17 cellular contexts compared by ENCODE assay signal in genomic region chr17:74259667-74260524, GRCh38. TPM values are rescaled to one million over a fixed set of nuclear protein-coding genes. Genes with fewer than 3 reads are reported as not detected.
A peak's percentile ranks its signal among the peaks of the same experiment; 100 is the strongest.
DNase-seq lines count a peak whose midpoint lies in the region; ATAC-seq and TF ChIP-seq lines count a peak whose summit lies in the region.
"Had no signal": no experiment of that assay in that cellular context is flagged by ENCODE, and none has a peak within 500 bp of the region (broad histone marks: within the 10 kb centered on the region; RNA-seq: fewer than 3 reads in every experiment).

No MANE protein-coding gene starts in this region.

- H3K4me2 ChIP-seq in BLaER1: peak overlapping the region; percentile 61
- 0 out of 2 replicates have a peak overlapping the region, but pooled peaks have one; percentile 23 for H3K4me2 ChIP-seq in PC-3 (ENCODE audit: low read length)

- H3K36me3 ChIP-seq in BLaER1: peaks cover 7% of the 10 kb centered on the region; the same call in 1 of the 2 replicates
- no peaks in the 10 kb centered on the region for H3K36me3 ChIP-seq in PC-3 (ENCODE audit: low read depth, low read length)
- H3K36me3 ChIP-seq in iPS-20b (ENCODE audit: insufficient read depth, low read depth, low read length): no peaks in the 10 kb centered on the region
- H3K36me3 ChIP-seq: MG63, vagina had no signal

- H3K9me3 ChIP-seq in BLaER1 (no peaks in the 10 kb centered on the region), PC-3 (ENCODE audit: low read length) (no peaks in the 10 kb centered on the region), iPS-20b (ENCODE audit: insufficient read depth, low read depth, low read length) (no peaks in the 10 kb centered on the region)
- H3K9me3 ChIP-seq: MG63, vagina had no signal

- ATAC-seq in PC-3: peak; percentile 92
- ATAC-seq: activated T-cell treated with anti-CD3 and anti-CD28 coated beads, Interleukin-2, amount 50 U/mL, for 72 hours; effector memory CD8-positive, alpha-beta T cell; stimulated activated naive CD8-positive, alpha-beta T cell treated with anti-CD3 and anti-CD28 coated beads, Interleukin-15, amount 100 ng/mL, for 72 hours had no signal

- no peaks in the 10 kb centered on the region for H3F3A ChIP-seq in PC-3 (ENCODE audit: low read length, unreplicated experiment)

- no peak overlapping the region for H2AFZ ChIP-seq in PC-3 (ENCODE audit: low read length)

- no peaks in the 10 kb centered on the region for H3K27me3 ChIP-seq in BLaER1
- H3K27me3 ChIP-seq in PC-3 (ENCODE audit: low read length): no peaks in the 10 kb centered on the region
- no peaks in the 10 kb centered on the region for H3K27me3 ChIP-seq in iPS-20b (ENCODE audit: insufficient read depth, low read length)
- H3K27me3 ChIP-seq: MG63, vagina had no signal

- DNase-seq in HPDE6-E6E7 (ENCODE audit: extremely low spot score) (peak; percentile 44), PC-3 (peak; percentile 76), DMS153 treated with DMSO at 0.1 percent for 48 hours (lab: John Stamatoyannopoulos, UW; ENCODE audit: unreplicated experiment) (no peak), ACHN (no peak), NCI-H128 (lab: John Stamatoyannopoulos, UW; ENCODE audit: unreplicated experiment) (no peak)
- no peak for DNase-seq in stimulated activated CD4-positive, alpha-beta T cell treated with anti-CD3 and anti-CD28 coated beads, Interleukin-15, amount 100 ng/mL, for 24 hours
- DNase-seq: activated CD4-positive, alpha-beta T cell treated with anti-CD3 and anti-CD28 coated beads, Interleukin-2, amount 50 U/mL, for 48 hours; activated T-cell treated with anti-CD3 and anti-CD28 coated beads, Interleukin-2, amount 50 U/mL, for 72 hours; effector memory CD8-positive, alpha-beta T cell; MG63; NCI-H446 treated with DMSO at 0.1 percent for 48 hours; stimulated activated naive CD8-positive, alpha-beta T cell treated with anti-CD3 and anti-CD28 coated beads, Interleukin-15, amount 100 ng/mL, for 72 hours had no signal

- POLR2A ChIA-PET in PC-3 (lab: Charles Lee; ENCODE audit: unreplicated experiment): no interaction called here

- H3K9ac ChIP-seq in BLaER1: 0 out of 2 replicates have a peak overlapping the region, but pooled peaks have one; percentile 1
- no peak overlapping the region for H3K9ac ChIP-seq in PC-3 (ENCODE audit: low read length)
- no peak overlapping the region for H3K9ac ChIP-seq in iPS-20b (ENCODE audit: low read depth, low read length)

- no peak overlapping the region for H3K4me3 ChIP-seq in BLaER1
- no peak overlapping the region for H3K4me3 ChIP-seq in PC-3 (ENCODE audit: low read length)
- H3K4me3 ChIP-seq in iPS-20b (ENCODE audit: low read length): 0 out of 2 replicates have a peak overlapping the region, but pooled peaks have one; percentile 11
- H3K4me3 ChIP-seq: MG63, vagina had no signal

- intact Hi-C loops in PC-3 (cut with micrococcal nuclease): loop anchor here (1.0 kb wide), 1 partner anchor 40 kb away; no protein-coding TSS in a partner anchor

- H3K4me1 ChIP-seq in BLaER1: peaks cover 29% of the 10 kb centered on the region
- H3K4me1 ChIP-seq in PC-3 (ENCODE audit: insufficient read depth, low read length): peaks cover 8% of the 10 kb centered on the region
- peaks cover 12% of the 10 kb centered on the region; the same call in 1 of the 2 replicates for H3K4me1 ChIP-seq in iPS-20b (ENCODE audit: insufficient read depth, low read length)
- H3K4me1 ChIP-seq: vagina had no signal

- in situ Hi-C loops in ACHN (cut with HindIII; ENCODE audit: low pct_ligation_motif_present, low pct_unique_long_range_greater_than_20kb, low sequenced_read_pairs): no loop called here

- BruUV-seq in PC-3 (replicated peaks; lab: Mats Ljungman, UMichigan): no TSS peak

- H3K9me2 ChIP-seq in PC-3 (replicated peaks; ENCODE audit: low read length): no peaks in the 10 kb centered on the region

- H3K79me2 ChIP-seq in PC-3 (ENCODE audit: low read length): no peaks in the 10 kb centered on the region

- CTCF ChIA-PET in PC-3 (lab: Charles Lee): interaction anchor here (1.1 to 2.0 kb wide), 2 partner anchors 47 to 52 kb away, joined by 3 to 7 read pairs; partner anchors contain the start of gene TTYH2

- 0 out of 2 replicates have a peak, but pooled peaks cover 12% of the 10 kb centered on the region for H4K20me1 ChIP-seq in BLaER1
- H4K20me1 ChIP-seq in PC-3 (ENCODE audit: low read length): no peaks in the 10 kb centered on the region

- H3K27ac ChIP-seq in BLaER1: no peak overlapping the region
- no peak overlapping the region for H3K27ac ChIP-seq in PC-3 (ENCODE audit: low read length)
- no peak overlapping the region for H3K27ac ChIP-seq in iPS-20b (ENCODE audit: low read length)
- H3K27ac ChIP-seq: vagina had no signal

- peak; percentile 54; the same call in 1 of the 2 replicates for TF ChIP-seq CTCF in PC-3 (conservative IDR thresholded peaks at IDR 0.05; ENCODE audit: low read depth, low read length)

RNA-seq across cellular contexts. Expression of gene DNAI2, which starts 14.1 kb away (rescaled TPM):
- total RNA-seq in PC-3 (2014; rRNA removed): not detected in 2 replicates
- total RNA-seq: lung microvascular endothelial cell, pulmonary artery endothelial cell, vagina had no signal

RNA-seq across cellular contexts. Expression of gene TTYH2, which starts 46.5 kb away (rescaled TPM):
- total RNA-seq in PC-3 (2014; rRNA removed): 17.6 and 21.0 TPM in 2 replicates

RNA-seq across cellular contexts. Expression of gene RPL38, which starts 56.4 kb away (rescaled TPM):
- 2,878 and 3,689 TPM in 2 replicates for total RNA-seq in PC-3 (2014; rRNA removed)

Comparison
In these comparisons a context has a peak if more than half of its experiments do, and no peak if none do; other contexts are left out.
1. DNase-seq: peak in HPDE6-E6E7 (single experiment) and PC-3 (single experiment); none in DMS153 treated with DMSO at 0.1 percent for 48 hours (single experiment), ACHN (single experiment), stimulated activated CD4-positive, alpha-beta T cell treated with anti-CD3 and anti-CD28 coated beads, Interleukin-15, amount 100 ng/mL, for 24 hours (single experiment) and NCI-H128 (single experiment).